ENCODE assay signal across 1 cellular context in genomic region chr5:167294861-167295685, GRCh38.
TF ChIP-seq lines count a peak whose summit lies in the region.

No MANE protein-coding gene starts in this region.

TF ChIP-seq in A549, 52 proteins besides CTCF, POLR2A, EP300 and RAD21 (continued from another document):
- no peak for TF ChIP-seq USF2 (IDR thresholded peaks at IDR 0.05)
- TF ChIP-seq NFE2L2 (conservative IDR thresholded peaks at IDR 0.05; ENCODE audit: low read length): peak; percentile 78
- no peak for TF ChIP-seq ZSCAN20 (CRISPR knock-in tag; IDR thresholded peaks at IDR 0.05)
- 0 out of 2 replicates have a peak, but pooled peaks have one; percentile 59 for TF ChIP-seq MYC (IDR thresholded peaks at IDR 0.05; ENCODE audit: borderline replicate concordance, low read length)
- peak; percentile 74 for TF ChIP-seq GATA3 (IDR thresholded peaks at IDR 0.05; ENCODE audit: borderline replicate concordance)
- TF ChIP-seq EHMT2 (IDR thresholded peaks at IDR 0.05; ENCODE audit: low read depth): no peak
- TF ChIP-seq PHF8 (IDR thresholded peaks at IDR 0.05; ENCODE audit: borderline replicate concordance, low read depth): no peak
- no peak for TF ChIP-seq NPAS2 (CRISPR knock-in tag; IDR thresholded peaks at IDR 0.05; ENCODE audit: borderline replicate concordance)
TF ChIP-seq in A549: peak in this region for 9.
